In the genomic region with DNA sequence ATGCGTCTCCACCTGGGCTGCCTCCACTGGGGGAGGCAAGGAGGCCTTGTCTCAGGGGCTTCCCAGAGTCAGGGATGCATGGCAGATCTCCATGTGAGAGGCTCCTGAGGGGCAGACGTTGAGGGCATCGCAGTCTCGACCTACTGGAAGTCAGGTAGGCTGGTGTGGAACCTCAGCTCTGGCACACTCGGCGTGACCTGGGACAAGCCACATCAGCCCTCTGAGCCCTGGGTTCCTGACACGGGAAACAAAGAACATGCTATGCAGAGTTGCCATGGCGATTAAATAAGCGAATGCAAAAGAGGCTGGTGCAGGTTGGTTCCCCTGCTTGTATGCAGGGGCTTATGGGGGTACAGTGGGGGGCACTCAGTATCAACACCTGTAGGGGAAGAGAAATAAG, we compare ENCODE assay signal across 22 cellular contexts.
DNase-seq lines count a peak whose midpoint lies in the region; ATAC-seq, FAIRE-seq and TF ChIP-seq lines count a peak whose summit lies in the region.
"Had no signal": no experiment of that assay in that cellular context is flagged by ENCODE, and none has a peak within 500 bp of the region (broad histone marks: within the 10 kb centered on the region; RNA-seq: fewer than 3 reads in every experiment).

No MANE protein-coding gene starts in this region.

- H3K4me2 ChIP-seq in GM23338 (peak overlapping the region; percentile 71; the same call in 1 of the 2 replicates), astrocyte (ENCODE audit: low read length) (no peak overlapping the region), neural progenitor cell (peak overlapping the region; percentile 69), trophoblast cell (ENCODE audit: low read length) (no peak overlapping the region)

- TF ChIP-seq CTCF in GM23338 (conservative IDR thresholded peaks at IDR 0.05; ENCODE audit: low read depth in 2 of 2) (no peak), astrocyte (IDR thresholded peaks at IDR 0.05; ENCODE audit: insufficient read depth, low read depth, low read length) (no peak), neural progenitor cell (IDR thresholded peaks at IDR 0.05) (no peak)

- no peak overlapping the region for H2BK120ac ChIP-seq in trophoblast cell (ENCODE audit: insufficient read depth, low read length, poor library complexity)

- H3K9me3 ChIP-seq in astrocyte (ENCODE audit: insufficient read depth, low read depth, low read length): no peaks in the 10 kb centered on the region
- H3K9me3 ChIP-seq in neural progenitor cell (ENCODE audit: low read depth): no peaks in the 10 kb centered on the region
- H3K9me3 ChIP-seq in trophoblast cell (ENCODE audit: insufficient read depth, low read depth, low read length): peaks cover 2% of the 10 kb centered on the region

- no peak overlapping the region for H4K91ac ChIP-seq in trophoblast cell (ENCODE audit: low read depth, low read length)

- H3K36me3 Mint-ChIP-seq in GM23338 (ENCODE audit: low read depth): no peaks in the 10 kb centered on the region
- H3K36me3 Mint-ChIP-seq in astrocyte (ENCODE audit: low read depth, unreplicated experiment): peaks cover 3% of the 10 kb centered on the region
- no peaks in the 10 kb centered on the region for H3K36me3 Mint-ChIP-seq in neural progenitor cell
- H3K36me3 Mint-ChIP-seq in activated T-helper 17 cell treated with anti-CD3 and anti-CD28 coated beads, Interleukin-2, amount 50 U/mL, for 72 hours (ENCODE audit: low read depth): no peaks in the 10 kb centered on the region
- H3K36me3 Mint-ChIP-seq: CD8-positive, alpha-beta memory T cell had no signal

- H3F3A ChIP-seq in GM23338 (replicated peaks; ENCODE audit: low read depth) (no peaks in the 10 kb centered on the region), neural progenitor cell (ENCODE audit: low read depth) (peaks cover 6% of the 10 kb centered on the region)

- no peak overlapping the region for H4K12ac ChIP-seq in trophoblast cell (ENCODE audit: low read depth, low read length)

- H2BK12ac ChIP-seq in trophoblast cell (ENCODE audit: low read length): no peak overlapping the region

- no peaks in the 10 kb centered on the region for H4K20me1 ChIP-seq in GM23338 (replicated peaks; ENCODE audit: insufficient read depth)
- H4K20me1 ChIP-seq in astrocyte (ENCODE audit: insufficient read depth, low read length): no peaks in the 10 kb centered on the region
- H4K20me1 ChIP-seq in neural progenitor cell (ENCODE audit: low read depth): no peaks in the 10 kb centered on the region

- no peak overlapping the region for H3K14ac ChIP-seq in trophoblast cell (ENCODE audit: low read length)

- H4K8ac ChIP-seq in trophoblast cell (ENCODE audit: low read depth, low read length): no peak overlapping the region

- H3K4ac ChIP-seq in trophoblast cell (ENCODE audit: low read depth, low read length): no peak overlapping the region

- no peak overlapping the region for H3K4me3 ChIP-seq in GM23338
- H3K4me3 ChIP-seq in astrocyte (ENCODE audit: insufficient read depth, low read depth, low read length): no peak overlapping the region
- H3K4me3 ChIP-seq in neural progenitor cell: no peak overlapping the region
- no peak overlapping the region for H3K4me3 ChIP-seq in trophoblast cell (ENCODE audit: low read depth, low read length)

- no peak overlapping the region for H3K18ac ChIP-seq in trophoblast cell (ENCODE audit: low read length)

- 0 out of 2 replicates have a peak, but pooled peaks cover 2% of the 10 kb centered on the region for H3K9me2 ChIP-seq in GM23338 (ENCODE audit: insufficient read depth)

- H3K9me3 Mint-ChIP-seq in GM23338 (no peaks in the 10 kb centered on the region), astrocyte (ENCODE audit: unreplicated experiment) (no peaks in the 10 kb centered on the region), neural progenitor cell (no peaks in the 10 kb centered on the region)
- no peaks in the 10 kb centered on the region for H3K9me3 Mint-ChIP-seq in activated T-helper 17 cell treated with anti-CD3 and anti-CD28 coated beads, Interleukin-2, amount 50 U/mL, for 72 hours
- H3K9me3 Mint-ChIP-seq: CD8-positive, alpha-beta memory T cell had no signal

- 0 out of 2 replicates have a peak overlapping the region, but pooled peaks have one; percentile 72 for H2AFZ ChIP-seq in GM23338
- H2AFZ ChIP-seq in astrocyte (ENCODE audit: low read depth, low read length): no peak overlapping the region
- H2AFZ ChIP-seq in neural progenitor cell (replicated peaks): no peak overlapping the region
- no peak overlapping the region for H2AFZ ChIP-seq in trophoblast cell (ENCODE audit: insufficient read depth, low read length, poor library complexity)

- H3K9ac ChIP-seq in astrocyte (ENCODE audit: low read length) (no peak overlapping the region), neural progenitor cell (no peak overlapping the region), trophoblast cell (ENCODE audit: low read length) (no peak overlapping the region)

- H3K79me2 ChIP-seq in GM23338 (replicated peaks; ENCODE audit: insufficient read depth) (no peaks in the 10 kb centered on the region), astrocyte (ENCODE audit: insufficient read depth, low read length) (no peaks in the 10 kb centered on the region), neural progenitor cell (ENCODE audit: low read depth) (no peaks in the 10 kb centered on the region), trophoblast cell (ENCODE audit: control insufficient read depth, insufficient read depth, low read length, poor library complexity) (no peaks in the 10 kb centered on the region)

- H3K27me3 Mint-ChIP-seq in GM23338 (ENCODE audit: insufficient read depth, low read depth, poor library complexity): peaks cover 7% of the 10 kb centered on the region
- H3K27me3 Mint-ChIP-seq in astrocyte (ENCODE audit: low read depth, unreplicated experiment): no peaks in the 10 kb centered on the region
- H3K27me3 Mint-ChIP-seq in neural progenitor cell (ENCODE audit: insufficient read depth, low read depth): peaks cover 36% of the 10 kb centered on the region
- peaks cover 33% of the 10 kb centered on the region for H3K27me3 Mint-ChIP-seq in activated T-helper 17 cell treated with anti-CD3 and anti-CD28 coated beads, Interleukin-2, amount 50 U/mL, for 72 hours

- WGBS in trophoblast cell (ENCODE audit: extremely low coverage, insufficient coverage, insufficient read length): no CpG with 5 or more reads among the region's 9 CpGs

- H3K79me1 ChIP-seq in trophoblast cell (ENCODE audit: low read length): no peaks in the 10 kb centered on the region

- H3K27ac ChIP-seq in GM23338 (ENCODE audit: low read depth): no peak overlapping the region
- H3K27ac ChIP-seq in astrocyte (ENCODE audit: low read depth, low read length): no peak overlapping the region
- no peak overlapping the region for H3K27ac ChIP-seq in neural progenitor cell
- H3K27ac ChIP-seq in trophoblast cell (ENCODE audit: low read depth, low read length): no peak overlapping the region
- H3K27ac ChIP-seq: C4-2B had no signal

- no peak overlapping the region for H2AK5ac ChIP-seq in trophoblast cell (ENCODE audit: low read length)

- H2BK5ac ChIP-seq in trophoblast cell (ENCODE audit: low read depth, low read length, poor library complexity): no peak overlapping the region

- H3K4me3 Mint-ChIP-seq in GM23338: no peak overlapping the region
- no peak overlapping the region for H3K4me3 Mint-ChIP-seq in astrocyte (ENCODE audit: unreplicated experiment)
- peak overlapping the region; percentile 68 for H3K4me3 Mint-ChIP-seq in neural progenitor cell
- H3K4me3 Mint-ChIP-seq in activated T-helper 17 cell treated with anti-CD3 and anti-CD28 coated beads, Interleukin-2, amount 50 U/mL, for 72 hours: no peak overlapping the region
- H3K4me3 Mint-ChIP-seq: CD8-positive, alpha-beta memory T cell had no signal

- no peak overlapping the region for H3K23ac ChIP-seq in trophoblast cell (ENCODE audit: low read length)

- peaks cover 4% of the 10 kb centered on the region; the same call in 1 of the 2 replicates for H3K27me3 ChIP-seq in GM23338 (ENCODE audit: insufficient read depth)
- no peaks in the 10 kb centered on the region for H3K27me3 ChIP-seq in astrocyte (ENCODE audit: insufficient read depth, low read length)
- H3K27me3 ChIP-seq in neural progenitor cell: peaks cover 5% of the 10 kb centered on the region
- peaks cover 2% of the 10 kb centered on the region for H3K27me3 ChIP-seq in trophoblast cell (ENCODE audit: insufficient read depth, low read length)

- no peak overlapping the region for H3K27ac Mint-ChIP-seq in GM23338
- peak overlapping the region; percentile 20 for H3K27ac Mint-ChIP-seq in astrocyte (ENCODE audit: unreplicated experiment)
- H3K27ac Mint-ChIP-seq in neural progenitor cell: peak overlapping the region; percentile 79
- H3K27ac Mint-ChIP-seq in activated T-helper 17 cell treated with anti-CD3 and anti-CD28 coated beads, Interleukin-2, amount 50 U/mL, for 72 hours: no peak overlapping the region
- H3K27ac Mint-ChIP-seq: CD8-positive, alpha-beta memory T cell had no signal

- H3K4me1 Mint-ChIP-seq in GM23338 (peaks cover 23% of the 10 kb centered on the region), astrocyte (ENCODE audit: low read depth, unreplicated experiment) (peaks cover 23% of the 10 kb centered on the region), neural progenitor cell (peaks cover 61% of the 10 kb centered on the region)
- no peaks in the 10 kb centered on the region for H3K4me1 Mint-ChIP-seq in activated T-helper 17 cell treated with anti-CD3 and anti-CD28 coated beads, Interleukin-2, amount 50 U/mL, for 72 hours
- H3K4me1 Mint-ChIP-seq: CD8-positive, alpha-beta memory T cell had no signal

- ATAC-seq in GM23338 (peak; percentile 41), HG02678 (IDR thresholded peaks at IDR 0.05; ENCODE audit: unreplicated experiment) (no peak)
- no peak for ATAC-seq in activated T-helper 17 cell treated with anti-CD3 and anti-CD28 coated beads, Interleukin-2, amount 50 U/mL, for 72 hours (replicated peaks)

- H3K36me3 ChIP-seq in GM23338 (ENCODE audit: insufficient read depth) (no peaks in the 10 kb centered on the region), astrocyte (ENCODE audit: insufficient read depth, low read length) (no peaks in the 10 kb centered on the region), neural progenitor cell (no peaks in the 10 kb centered on the region), trophoblast cell (ENCODE audit: control insufficient read depth in 1 of 2, insufficient read depth in 2 of 2, low read length in 2 of 2) (no peaks in the 10 kb centered on the region)

- DNase-seq in GM23338 (ENCODE audit: low spot score): peak; percentile 61
- DNase-seq in astrocyte (ENCODE audit: low read depth): no peak
- peak; percentile 53 for DNase-seq in left kidney (ENCODE audit: low read depth, low spot score)
- DNase-seq in neural progenitor cell (ENCODE audit: low spot score): peak; percentile 67
- DNase-seq in COLO829 (ENCODE audit: low spot score): no peak
- no peak for DNase-seq in trophoblast cell
- DNase-seq: AML-193; CD8-positive, alpha-beta memory T cell; GOT3; MM.1S; NCI-H1048; NCI-H1436; NCI-H187 treated with DMSO at 0.1 percent for 48 hours; NCI-H226; NCI-H748 treated with DMSO at 0.1 percent for 48 hours; NK-92 treated with Interleukin-12 subunit alpha and Interleukin-12 subunit beta, amount 100 ng/mL, for 24 hours; SIG-M5 had no signal

- H3K4me1 ChIP-seq in GM23338 (ENCODE audit: insufficient read depth): peaks cover 15% of the 10 kb centered on the region; the same call in 1 of the 2 replicates
- H3K4me1 ChIP-seq in astrocyte (ENCODE audit: insufficient read depth, low read length): peaks cover 16% of the 10 kb centered on the region
- H3K4me1 ChIP-seq in neural progenitor cell: peaks cover 19% of the 10 kb centered on the region
- peaks cover 2 to 4% of the 10 kb centered on the region in 2 experiments for H3K4me1 ChIP-seq in trophoblast cell (ENCODE audit: control insufficient read depth in 1 of 2, insufficient read depth in 2 of 2, low read length in 2 of 2)

- FAIRE-seq in astrocyte (lab: Jason Lieb, UNC): no peak
- FAIRE-seq: G401.6, GM18507 had no signal

Comparison
In these comparisons a context has a peak if more than half of its experiments do, and no peak if none do; other contexts are left out.
1. DNase-seq: peak in GM23338 (single experiment), left kidney (single experiment) and neural progenitor cell (single experiment); none in astrocyte (single experiment), COLO829 (single experiment) and trophoblast cell (0 of 2).
2. H3K4me2 ChIP-seq: peak in GM23338 (single experiment) and neural progenitor cell (single experiment); none in astrocyte (single experiment) and trophoblast cell (single experiment).
3. H3K27ac Mint-ChIP-seq: peak in astrocyte (single experiment) and neural progenitor cell (single experiment); none in GM23338 (single experiment) and activated T-helper 17 cell treated with anti-CD3 and anti-CD28 coated beads, Interleukin-2, amount 50 U/mL, for 72 hours (single experiment).